Comparison of ENCODE assay signal across 28 cellular contexts in the genomic region with DNA sequence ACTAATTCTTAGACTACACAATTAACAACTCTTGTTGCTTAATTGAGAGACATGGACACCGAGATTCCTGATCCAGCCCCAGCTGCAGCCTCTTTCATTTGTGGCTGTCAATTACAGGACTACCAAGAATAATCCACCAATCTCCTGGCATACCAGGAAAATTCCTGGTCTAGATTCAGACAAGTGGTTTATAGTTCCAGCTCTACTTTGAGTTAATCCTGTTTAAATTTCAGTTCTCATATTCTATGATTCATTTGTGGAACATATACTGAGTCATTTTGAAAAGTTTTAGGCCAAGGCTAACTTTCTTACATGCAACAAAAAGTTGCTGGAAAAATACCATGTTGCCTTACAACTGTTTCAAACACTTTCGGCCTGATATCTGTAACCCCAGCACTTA.
DNase-seq lines count a peak whose midpoint lies in the region; TF ChIP-seq lines count a peak whose summit lies in the region.
"Had no signal": no experiment of that assay in that cellular context is flagged by ENCODE, and none has a peak within 500 bp of the region (broad histone marks: within the 10 kb centered on the region; RNA-seq: fewer than 3 reads in every experiment).

No MANE protein-coding gene starts in this region.

- no peak overlapping the region for H3K4me3 ChIP-seq in adrenal gland
- H3K4me3 ChIP-seq: BLaER1 treated with 17β-estradiol and CSF1 and Interleukin-3, amounts not matched to agents 10 nM and 100 nM; esophagus muscularis mucosa; left ventricle myocardium inferior; Peyer's patch; prostate gland; sigmoid colon; SJSA1; uterus had no signal

- POLR2A ChIA-PET in activated CD4-positive, alpha-beta memory T cell treated with anti-CD3 and anti-CD28 coated beads, Interleukin-2, amount 10 ng/mL, durations not matched to agents 7 days and 5 days (lab: Charles Lee), result no interaction called here

- no peaks in the 10 kb centered on the region for H3K4me1 Mint-ChIP-seq in activated CD4-positive, alpha-beta memory T cell treated with anti-CD3 and anti-CD28 coated beads, Interleukin-2, amount 10 ng/mL, durations not matched to agents 7 days and 5 days
- H3K4me1 Mint-ChIP-seq: activated naive CD4-positive, alpha-beta T cell treated with anti-CD3 and anti-CD28 coated beads, Interleukin-2, amount 10 ng/mL, durations not matched to agents 7 days and 5 days had no signal

- peak overlapping the region in 3 of 5 donors; percentile 32 to 60 (median 50) for H3K27ac ChIP-seq in adrenal gland
- H3K27ac ChIP-seq: BLaER1 treated with 17β-estradiol and CSF1 and Interleukin-3, amounts not matched to agents 10 nM and 100 nM; esophagus muscularis mucosa; left ventricle myocardium inferior; Peyer's patch; prostate gland; sigmoid colon; SJSA1; uterus had no signal

- H3K9me3 ChIP-seq in adrenal gland (replicated peaks in 1 of 3), result no peaks in the 10 kb centered on the region
- H3K9me3 ChIP-seq: BLaER1 treated with 17β-estradiol and CSF1 and Interleukin-3, amounts not matched to agents 10 nM and 100 nM; esophagus muscularis mucosa; Peyer's patch; prostate gland; sigmoid colon; SJSA1 had no signal

- no peak for TF ChIP-seq CTCF in adrenal gland (IDR thresholded peaks at IDR 0.05)

- DNase-seq in AG08396 (ENCODE audit: low spot score), result peak; percentile 23
- DNase-seq in HCEC 1CT, result peak; percentile 84
- no peak for DNase-seq in adrenal gland
- peak; percentile 3 for DNase-seq in hepatic stellate cell (ENCODE audit: low spot score)
- no peak for DNase-seq in RPMI8226
- DNase-seq in activated CD4-positive, alpha-beta memory T cell treated with anti-CD3 and anti-CD28 coated beads, Interleukin-2, amount 10 ng/mL, durations not matched to agents 7 days and 5 days, result no peak
- DNase-seq in GM19240 (ENCODE audit: insufficient read length, low spot score), result no peak
- no peak for DNase-seq in kidney tubule cell (ENCODE audit: low spot score)
- DNase-seq: activated CD4-positive, alpha-beta memory T cell treated with anti-CD3 and anti-CD28 coated beads for 36 hours; activated CD4-positive, CD25-positive, alpha-beta regulatory T cell; activated CD8-positive, alpha-beta memory T cell treated with anti-CD3 and anti-CD28 coated beads, Interleukin-2, amount 50 U/mL, for 48 hours; activated naive CD4-positive, alpha-beta T cell treated with anti-CD3 and anti-CD28 coated beads, Interleukin-2, amount 10 ng/mL, durations not matched to agents 7 days and 5 days; cortex of kidney; DMS53; left ventricle myocardium inferior; NCI-H1092 treated with DMSO at 0.1 percent for 48 hours; NCI-H1930; NCI-H524 treated with DMSO at 0.1 percent for 48 hours; Peyer's patch; sigmoid colon; stimulated activated CD4-positive, alpha-beta T cell treated with anti-CD3 and anti-CD28 coated beads, Interleukin-15, amount 100 ng/mL, for 24 hours; stimulated activated naive CD4-positive, alpha-beta T cell treated with Interleukin-2 at 50 U/mL for 16 hours; T-helper 1 cell; uterus had no signal

- no peak for TF ChIP-seq POLR2A in adrenal gland (IDR thresholded peaks at IDR 0.05)

- CTCF ChIA-PET in activated CD4-positive, alpha-beta memory T cell treated with anti-CD3 and anti-CD28 coated beads, Interleukin-2, amount 10 ng/mL, durations not matched to agents 7 days and 5 days (lab: Charles Lee), result no interaction called here

- intact Hi-C loops in adrenal gland (cut with DNase I), result no loop called here

- peaks cover 5% of the 10 kb centered on the region for H3K9me3 Mint-ChIP-seq in activated CD4-positive, alpha-beta memory T cell treated with anti-CD3 and anti-CD28 coated beads, Interleukin-2, amount 10 ng/mL, durations not matched to agents 7 days and 5 days

- no peaks in the 10 kb centered on the region for H3K4me1 ChIP-seq in adrenal gland (replicated peaks in 1 of 2)
- H3K4me1 ChIP-seq: BLaER1 treated with 17β-estradiol and CSF1 and Interleukin-3, amounts not matched to agents 10 nM and 100 nM; esophagus muscularis mucosa; left ventricle myocardium inferior; Peyer's patch; prostate gland; SJSA1; uterus had no signal

- no peak overlapping the region for H3K27ac Mint-ChIP-seq in activated CD4-positive, alpha-beta memory T cell treated with anti-CD3 and anti-CD28 coated beads, Interleukin-2, amount 10 ng/mL, durations not matched to agents 7 days and 5 days
- H3K27ac Mint-ChIP-seq: activated CD4-positive, alpha-beta memory T cell treated with anti-CD3 and anti-CD28 coated beads for 36 hours; activated naive CD4-positive, alpha-beta T cell treated with anti-CD3 and anti-CD28 coated beads, Interleukin-2, amount 10 ng/mL, durations not matched to agents 7 days and 5 days had no signal

- H3K36me3 ChIP-seq in adrenal gland (replicated peaks in 1 of 2), result no peaks in the 10 kb centered on the region
- H3K36me3 ChIP-seq: BLaER1 treated with 17β-estradiol and CSF1 and Interleukin-3, amounts not matched to agents 10 nM and 100 nM; esophagus muscularis mucosa; left ventricle myocardium inferior; Peyer's patch; prostate gland; sigmoid colon; SJSA1; uterus had no signal

- 58 to 73% (median 61%) methylated on average over 2 of the region's 2 CpGs for WGBS in adrenal gland, 4 donors

- H3K36me3 Mint-ChIP-seq in activated CD4-positive, alpha-beta memory T cell treated with anti-CD3 and anti-CD28 coated beads, Interleukin-2, amount 10 ng/mL, durations not matched to agents 7 days and 5 days (ENCODE audit: low read depth), result no peaks in the 10 kb centered on the region
- H3K36me3 Mint-ChIP-seq: activated CD4-positive, alpha-beta memory T cell treated with anti-CD3 and anti-CD28 coated beads for 36 hours; activated naive CD4-positive, alpha-beta T cell treated with anti-CD3 and anti-CD28 coated beads, Interleukin-2, amount 10 ng/mL, durations not matched to agents 7 days and 5 days had no signal

- no peaks in the 10 kb centered on the region for H3K27me3 ChIP-seq in adrenal gland
- H3K27me3 ChIP-seq: BLaER1 treated with 17β-estradiol and CSF1 and Interleukin-3, amounts not matched to agents 10 nM and 100 nM; esophagus muscularis mucosa; Peyer's patch; sigmoid colon; SJSA1; uterus had no signal

- H3K4me3 Mint-ChIP-seq in activated CD4-positive, alpha-beta memory T cell treated with anti-CD3 and anti-CD28 coated beads, Interleukin-2, amount 10 ng/mL, durations not matched to agents 7 days and 5 days, result no peak overlapping the region
- H3K4me3 Mint-ChIP-seq: activated CD4-positive, alpha-beta memory T cell treated with anti-CD3 and anti-CD28 coated beads for 36 hours; activated naive CD4-positive, alpha-beta T cell treated with anti-CD3 and anti-CD28 coated beads, Interleukin-2, amount 10 ng/mL, durations not matched to agents 7 days and 5 days had no signal

- no peaks in the 10 kb centered on the region for H3K27me3 Mint-ChIP-seq in activated CD4-positive, alpha-beta memory T cell treated with anti-CD3 and anti-CD28 coated beads, Interleukin-2, amount 10 ng/mL, durations not matched to agents 7 days and 5 days
- H3K27me3 Mint-ChIP-seq: activated CD4-positive, alpha-beta memory T cell treated with anti-CD3 and anti-CD28 coated beads for 36 hours; activated naive CD4-positive, alpha-beta T cell treated with anti-CD3 and anti-CD28 coated beads, Interleukin-2, amount 10 ng/mL, durations not matched to agents 7 days and 5 days had no signal

Comparison
In these comparisons a context has a peak if more than half of its experiments do, and no peak if none do; other contexts are left out.
1. DNase-seq: peak in AG08396 (single experiment), HCEC 1CT (single experiment) and hepatic stellate cell (single experiment); none in adrenal gland (0 of 7), RPMI8226 (single experiment), activated CD4-positive, alpha-beta memory T cell treated with anti-CD3 and anti-CD28 coated beads, Interleukin-2, amount 10 ng/mL, durations not matched to agents 7 days and 5 days (single experiment), GM19240 (single experiment) and kidney tubule cell (single experiment).